ENCODE assay signal across 33 cellular contexts in the genomic region with DNA sequence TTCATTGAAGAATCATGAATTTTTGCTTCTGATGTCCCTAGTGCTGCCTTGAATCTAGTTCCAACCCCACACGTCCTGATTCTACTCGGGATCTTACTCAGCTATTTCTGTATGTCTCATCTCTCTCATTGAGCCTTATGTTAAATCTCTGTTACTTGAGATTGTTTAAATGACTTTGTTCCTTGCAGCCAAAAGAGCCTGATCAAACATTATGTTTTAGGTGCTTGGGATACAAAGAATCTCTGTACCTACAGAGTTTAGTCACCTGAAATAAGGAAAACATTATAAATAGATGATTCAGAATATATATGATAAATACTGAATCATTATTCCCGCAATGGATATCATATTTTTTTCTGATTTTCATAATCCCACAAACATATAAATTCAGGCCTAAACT.
"Had no signal": no experiment of that assay in that cellular context is flagged by ENCODE, and none has a peak within 500 bp of the region (broad histone marks: within the 10 kb centered on the region; RNA-seq: fewer than 3 reads in every experiment).

No MANE protein-coding gene starts in this region.

- FAIRE-seq: astrocyte, TTC549 had no signal

- H3K9me3 ChIP-seq: adrenal gland, body of pancreas had no signal

- DNase-seq: activated B cell treated with CpG ODN at 0.5 μM for 24 hours; activated CD4-positive, alpha-beta memory T cell treated with anti-CD3 and anti-CD28 coated beads for 36 hours; activated CD4-positive, alpha-beta T cell treated with anti-CD3 and anti-CD28 coated beads for 4 hours; activated CD4-positive, alpha-beta T cell treated with anti-CD3 and anti-CD28 coated beads, Interleukin-2, amount 10 ng/mL, durations not matched to agents 24 days and 14 days; activated CD4-positive, alpha-beta T cell treated with anti-CD3 and anti-CD28 coated beads, Interleukin-2, amount 50 U/mL, for 1 hour; activated CD4-positive, alpha-beta T cell treated with anti-CD3 and anti-CD28 coated beads, Interleukin-2, amount 50 U/mL, for 4 hours; activated CD4-positive, CD25-positive, alpha-beta regulatory T cell treated with anti-CD3 and anti-CD28 coated beads, Interleukin-2, amount 50 U/mL, for 72 hours; activated CD8-positive, alpha-beta memory T cell treated with anti-CD3 and anti-CD28 coated beads, Interleukin-2, amount 50 U/mL, for 4 hours; activated CD8-positive, alpha-beta T cell treated with anti-CD3 and anti-CD28 coated beads for 36 hours; activated effector memory CD4-positive, alpha-beta T cell treated with anti-CD3 and anti-CD28 coated beads, Interleukin-2, amount 50 U/mL, for 16 hours; activated gamma-delta T cell treated with Interleukin-2 at 50 U/mL for 16 hours; activated naive CD4-positive, alpha-beta T cell; activated naive CD4-positive, alpha-beta T cell treated with anti-CD3 and anti-CD28 coated beads for 36 hours; activated naive CD4-positive, alpha-beta T cell treated with anti-CD3 and anti-CD28 coated beads, Interleukin-2, amount 50 U/mL, for 16 hours; activated naive CD8-positive, alpha-beta T cell treated with anti-CD3 and anti-CD28 coated beads for 36 hours; activated T-cell treated with anti-CD3 and anti-CD28 coated beads for 4 hours; activated T-cell treated with anti-CD3 and anti-CD28 coated beads, Interleukin-2, amount 50 U/mL, for 1 hour; activated T-cell treated with anti-CD3 and anti-CD28 coated beads, Interleukin-2, amount 50 U/mL, for 4 hours; activated T-cell treated with anti-CD3 and anti-CD28 coated beads, Interleukin-2, amount 50 U/mL, for 72 hours; adrenal gland; amniotic stem cell; aorta; body of pancreas; brain microvascular endothelial cell; central memory CD4-positive, alpha-beta T cell; T-helper 1 cell; T-helper 2 cell; T-helper 9 cell had no signal

- H3K36me3 ChIP-seq: adrenal gland, brain microvascular endothelial cell had no signal

- H3K27me3 ChIP-seq: adrenal gland, body of pancreas, brain microvascular endothelial cell had no signal

- H3K4me1 ChIP-seq: adrenal gland, body of pancreas had no signal

- ATAC-seq: activated CD8-positive, alpha-beta T cell treated with anti-CD3 and anti-CD28 coated beads for 36 hours; activated naive CD4-positive, alpha-beta T cell treated with anti-CD3 and anti-CD28 coated beads, Interleukin-2, amount 50 U/mL, for 72 hours; activated T-cell treated with anti-CD3 and anti-CD28 coated beads, Interleukin-2, amount 50 U/mL, for 4 hours; activated T-cell treated with anti-CD3 and anti-CD28 coated beads, Interleukin-2, amount 50 U/mL, for 72 hours; activated T-helper 17 cell treated with anti-CD3 and anti-CD28 coated beads, Interleukin-2, amount 50 U/mL, for 72 hours; body of pancreas had no signal

- H3K4me3 ChIP-seq: adrenal gland, body of pancreas had no signal

- H3K27ac ChIP-seq: adrenal gland, body of pancreas, brain microvascular endothelial cell, VCaP had no signal
